In the genomic region with DNA sequence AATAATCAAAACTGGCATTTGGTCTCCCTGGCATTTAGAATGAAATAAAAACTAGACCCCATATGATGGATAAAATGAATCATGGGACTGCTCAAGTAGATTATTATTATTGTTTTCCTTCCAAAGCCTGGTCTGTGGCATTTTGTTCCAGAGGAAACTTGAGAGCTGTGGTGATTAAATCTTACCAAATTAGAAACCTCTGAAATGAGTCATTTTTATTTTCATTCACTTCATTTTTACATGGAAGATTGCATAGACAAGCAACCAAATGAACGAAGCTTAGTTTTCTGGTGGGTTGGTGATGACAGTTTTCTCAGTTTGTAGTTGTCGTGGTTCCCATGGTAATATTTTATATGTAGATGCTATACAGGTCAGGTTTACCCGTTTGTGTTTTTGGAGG, we compare ENCODE assay signal across 10 cellular contexts. TPM values are rescaled to one million over a fixed set of nuclear protein-coding genes. Genes with fewer than 3 reads are reported as not detected.
DNase-seq lines count a peak whose midpoint lies in the region; ATAC-seq and TF ChIP-seq lines count a peak whose summit lies in the region.
"Had no signal": no experiment of that assay in that cellular context is flagged by ENCODE, and none has a peak within 500 bp of the region (broad histone marks: within the 10 kb centered on the region; RNA-seq: fewer than 3 reads in every experiment).

No MANE protein-coding gene starts in this region.

- H3K9me3 Mint-ChIP-seq in CD4-positive, alpha-beta memory T cell = peaks cover 0 to 5% (median 0%) of the 10 kb centered on the region in 8 donors

- POLR2A ChIA-PET in AG04449 (lab: Yijun Ruan, JAX) = no interaction called here
- POLR2A ChIA-PET in CD4-positive, alpha-beta memory T cell (lab: Charles Lee; ENCODE audit: partially characterized antibody) = no interaction called here

- no peaks in the 10 kb centered on the region for H3K27me3 ChIP-seq in CD4-positive, alpha-beta memory T cell (ENCODE audit: insufficient read depth, low read length)

- no peaks in the 10 kb centered on the region for H3K27me3 Mint-ChIP-seq in CD4-positive, alpha-beta memory T cell

- peaks cover 10% of the 10 kb centered on the region for H3K4me1 ChIP-seq in CD4-positive, alpha-beta memory T cell (ENCODE audit: insufficient read depth, low read length)
- H3K4me1 ChIP-seq: Caco-2 had no signal

- H3K9me3 ChIP-seq in CD4-positive, alpha-beta memory T cell (ENCODE audit: control insufficient read depth in 1 of 2, low read length in 2 of 2) = no peaks in the 10 kb centered on the region
- H3K9me3 ChIP-seq: Caco-2 had no signal

- no peak overlapping the region for H3K4me3 Mint-ChIP-seq in CD4-positive, alpha-beta memory T cell

- no peak overlapping the region for H3K27ac Mint-ChIP-seq in CD4-positive, alpha-beta memory T cell

- no peaks in the 10 kb centered on the region for H3K36me3 Mint-ChIP-seq in CD4-positive, alpha-beta memory T cell

- peak; percentile 35 for ATAC-seq in GM19463 (IDR thresholded peaks at IDR 0.05; ENCODE audit: unreplicated experiment)
- no peak for ATAC-seq in GM19351 (IDR thresholded peaks at IDR 0.05; ENCODE audit: unreplicated experiment)

- CTCF ChIA-PET in AG04449 (lab: Yijun Ruan, JAX) = interaction anchor here (0.8 to 1.8 kb wide), 7 partner anchors 9 to 195 kb away, joined by 3 to 8 read pairs (median 4); no protein-coding TSS in a partner anchor
- CTCF ChIA-PET in CD4-positive, alpha-beta memory T cell (lab: Charles Lee; ENCODE audit: partially characterized antibody) = interaction anchor here (1.3 kb wide), 1 partner anchor 22 kb away, joined by 4 read pairs; no protein-coding TSS in a partner anchor

- no peaks in the 10 kb centered on the region for H3K36me3 ChIP-seq in CD4-positive, alpha-beta memory T cell (ENCODE audit: insufficient read depth, low read length)

- intact Hi-C loops in CD4-positive, alpha-beta memory T cell (cut with micrococcal nuclease) = no loop called here

- H3K4me1 Mint-ChIP-seq in CD4-positive, alpha-beta memory T cell = peaks cover 17 to 32% (median 23%) of the 10 kb centered on the region in 4 donors

- no peak overlapping the region for H3K27ac ChIP-seq in CD4-positive, alpha-beta memory T cell (ENCODE audit: low read depth, low read length)

- DNase-seq in AG04449 (ENCODE audit: low read depth, low spot score) = peak; percentile 49
- peak; percentile 92 for DNase-seq in M059J (ENCODE audit: low read depth)
- DNase-seq in fibroblast of gingiva (ENCODE audit: low read depth) = peak; percentile 83
- DNase-seq in NCI-H748 (lab: John Stamatoyannopoulos, UW; ENCODE audit: unreplicated experiment) = no peak
- DNase-seq in CD4-positive, alpha-beta memory T cell = no peak
- DNase-seq in NCI-H1694 treated with DMSO at 0.1 percent for 48 hours (lab: John Stamatoyannopoulos, UW) = no peak
- DNase-seq: amygdala, Caco-2 had no signal

- no peak for TF ChIP-seq CTCF in AG04449 (IDR thresholded peaks at IDR 0.05; ENCODE audit: insufficient read depth, low read length, missing control alignments)

- H3K4me3 ChIP-seq in AG04449 (ENCODE audit: low read depth, low read length) = no peak overlapping the region
- no peak overlapping the region for H3K4me3 ChIP-seq in CD4-positive, alpha-beta memory T cell (ENCODE audit: low read length in 2 of 2)

RNA-seq across cellular contexts. Expression of a gene that starts 23.4 kb away (rescaled TPM):
- 244 and 360 TPM in 2 replicates for total RNA-seq in M059J (2014; rRNA removed; shearing (Covaris generic))
- 10 to 100 TPM; 25.8 to 31.0 TPM for total RNA-seq in CD4-positive, alpha-beta memory T cell
- polyA plus RNA-seq in CD4-positive, alpha-beta memory T cell = 10 to 100 TPM; 26.5 to 30.8 TPM

Comparison
In these comparisons a context has a peak if more than half of its experiments do, and no peak if none do; other contexts are left out.
1. DNase-seq: peak in AG04449 (single experiment), M059J (single experiment) and fibroblast of gingiva (single experiment); none in NCI-H748 (single experiment), CD4-positive, alpha-beta memory T cell (0 of 5) and NCI-H1694 treated with DMSO at 0.1 percent for 48 hours (single experiment).